Comparison of ENCODE assay signal across 1 cellular context in genomic region chr4:1809754-1810502, GRCh38.
TF ChIP-seq lines count a peak whose summit lies in the region.

No MANE protein-coding gene starts in this region.

TF ChIP-seq in H1, 55 proteins besides CTCF, POLR2A, EP300 and RAD21:
- TF ChIP-seq SIN3A (conservative IDR thresholded peaks at IDR 0.05 in 1 of 2, IDR thresholded peaks at IDR 0.05 in 1 of 2; ENCODE audit: low read depth in 1 of 2, low read length in 2 of 2): peak in 1 of 2 experiments; percentile 68; a peak in 1 of 4 replicates
- TF ChIP-seq SRF (IDR thresholded peaks at IDR 0.05; ENCODE audit: low read depth, low read length): no peak
- no peak for TF ChIP-seq CHD2 (IDR thresholded peaks at IDR 0.05; ENCODE audit: low read length)
- peak; percentile 79 for TF ChIP-seq GABPA (IDR thresholded peaks at IDR 0.05; ENCODE audit: borderline replicate concordance, insufficient read depth, low read length)
- TF ChIP-seq, protein P1, sequence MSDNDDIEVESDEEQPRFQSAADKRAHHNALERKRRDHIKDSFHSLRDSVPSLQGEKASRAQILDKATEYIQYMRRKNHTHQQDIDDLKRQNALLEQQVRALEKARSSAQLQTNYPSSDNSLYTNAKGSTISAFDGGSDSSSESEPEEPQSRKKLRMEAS (IDR thresholded peaks at IDR 0.05): 0 out of 2 replicates have a peak, but pooled peaks have one; percentile 20
- peak; percentile 37; the same call in 1 of the 2 replicates for TF ChIP-seq ATF2 (IDR thresholded peaks at IDR 0.05; ENCODE audit: low read length)
- TF ChIP-seq HDAC2 (IDR thresholded peaks at IDR 0.05; ENCODE audit: borderline replicate concordance in 1 of 2, low read depth in 2 of 2, low read length in 2 of 2): 0 out of 4 replicates have a peak, but pooled peaks of 1 of the 2 experiments have one; percentile 46
